ENCODE assay signal across 1 cellular context in the genomic region with DNA sequence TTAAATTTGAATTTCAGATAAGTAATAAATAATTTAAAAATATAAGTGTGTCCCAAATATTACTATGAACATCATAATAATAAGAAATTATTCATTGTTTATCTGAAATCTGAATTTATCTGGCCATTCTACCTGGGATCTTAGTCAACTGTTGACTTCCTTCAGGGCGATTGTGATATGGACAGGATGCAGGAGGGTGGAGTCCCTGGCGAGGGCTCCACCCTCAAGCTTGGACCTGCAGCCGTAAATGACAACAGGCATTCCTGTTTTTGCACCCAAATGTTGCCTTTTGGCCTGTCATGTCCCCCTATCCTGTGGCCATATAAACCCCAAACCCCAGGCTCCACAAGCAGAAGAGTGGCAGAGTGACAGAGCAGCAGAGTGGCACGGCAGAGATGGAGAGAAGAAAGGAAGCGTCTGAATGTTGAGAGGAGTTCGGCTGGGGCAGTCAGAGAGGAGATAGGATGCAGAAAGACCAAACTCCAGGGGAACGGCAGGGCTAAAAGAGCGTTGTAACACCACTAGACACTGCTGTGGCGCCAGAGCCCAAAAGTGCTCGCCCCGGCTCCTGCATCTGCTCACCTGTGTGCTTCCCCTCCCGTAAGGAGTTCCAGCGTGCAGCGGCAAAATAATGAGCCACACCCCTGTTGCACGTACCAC.
TF ChIP-seq lines count a peak whose summit lies in the region.

No MANE protein-coding gene starts in this region.

TF ChIP-seq in HepG2, 621 proteins besides CTCF, POLR2A, EP300 and RAD21:
- no peak for TF ChIP-seq SP4 (CRISPR knock-in tag; IDR thresholded peaks at IDR 0.05)
- TF ChIP-seq ZNF839 (CRISPR knock-in tag; IDR thresholded peaks at IDR 0.05; ENCODE audit: borderline replicate concordance), result no peak
- no peak for TF ChIP-seq ZNF431 (CRISPR knock-in tag; IDR thresholded peaks at IDR 0.05; ENCODE audit: borderline replicate concordance, low read depth)
- no peak for TF ChIP-seq NFIC (IDR thresholded peaks at IDR 0.05; ENCODE audit: low read length)
- TF ChIP-seq RORA (CRISPR knock-in tag; IDR thresholded peaks at IDR 0.05), result no peak
- no peak for TF ChIP-seq NFE2L1 (CRISPR knock-in tag; IDR thresholded peaks at IDR 0.05; ENCODE audit: borderline replicate concordance)
- TF ChIP-seq, protein P1, sequence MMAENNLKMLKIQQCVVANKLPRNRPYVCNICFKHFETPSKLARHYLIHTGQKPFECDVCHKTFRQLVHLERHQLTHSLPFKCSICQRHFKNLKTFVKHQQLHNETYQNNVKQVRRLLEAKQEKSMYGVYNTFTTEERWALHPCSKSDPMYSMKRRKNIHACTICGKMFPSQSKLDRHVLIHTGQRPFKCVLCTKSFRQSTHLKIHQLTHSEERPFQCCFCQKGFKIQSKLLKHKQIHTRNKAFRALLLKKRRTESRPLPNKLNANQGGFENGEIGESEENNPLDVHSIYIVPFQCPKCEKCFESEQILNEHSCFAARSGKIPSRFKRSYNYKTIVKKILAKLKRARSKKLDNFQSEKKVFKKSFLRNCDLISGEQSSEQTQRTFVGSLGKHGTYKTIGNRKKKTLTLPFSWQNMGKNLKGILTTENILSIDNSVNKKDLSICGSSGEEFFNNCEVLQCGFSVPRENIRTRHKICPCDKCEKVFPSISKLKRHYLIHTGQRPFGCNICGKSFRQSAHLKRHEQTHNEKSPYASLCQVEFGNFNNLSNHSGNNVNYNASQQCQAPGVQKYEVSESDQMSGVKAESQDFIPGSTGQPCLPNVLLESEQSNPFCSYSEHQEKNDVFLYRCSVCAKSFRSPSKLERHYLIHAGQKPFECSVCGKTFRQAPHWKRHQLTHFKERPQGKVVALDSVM (CRISPR knock-in tag; IDR thresholded peaks at IDR 0.05), result no peak
- TF ChIP-seq, protein P2, sequence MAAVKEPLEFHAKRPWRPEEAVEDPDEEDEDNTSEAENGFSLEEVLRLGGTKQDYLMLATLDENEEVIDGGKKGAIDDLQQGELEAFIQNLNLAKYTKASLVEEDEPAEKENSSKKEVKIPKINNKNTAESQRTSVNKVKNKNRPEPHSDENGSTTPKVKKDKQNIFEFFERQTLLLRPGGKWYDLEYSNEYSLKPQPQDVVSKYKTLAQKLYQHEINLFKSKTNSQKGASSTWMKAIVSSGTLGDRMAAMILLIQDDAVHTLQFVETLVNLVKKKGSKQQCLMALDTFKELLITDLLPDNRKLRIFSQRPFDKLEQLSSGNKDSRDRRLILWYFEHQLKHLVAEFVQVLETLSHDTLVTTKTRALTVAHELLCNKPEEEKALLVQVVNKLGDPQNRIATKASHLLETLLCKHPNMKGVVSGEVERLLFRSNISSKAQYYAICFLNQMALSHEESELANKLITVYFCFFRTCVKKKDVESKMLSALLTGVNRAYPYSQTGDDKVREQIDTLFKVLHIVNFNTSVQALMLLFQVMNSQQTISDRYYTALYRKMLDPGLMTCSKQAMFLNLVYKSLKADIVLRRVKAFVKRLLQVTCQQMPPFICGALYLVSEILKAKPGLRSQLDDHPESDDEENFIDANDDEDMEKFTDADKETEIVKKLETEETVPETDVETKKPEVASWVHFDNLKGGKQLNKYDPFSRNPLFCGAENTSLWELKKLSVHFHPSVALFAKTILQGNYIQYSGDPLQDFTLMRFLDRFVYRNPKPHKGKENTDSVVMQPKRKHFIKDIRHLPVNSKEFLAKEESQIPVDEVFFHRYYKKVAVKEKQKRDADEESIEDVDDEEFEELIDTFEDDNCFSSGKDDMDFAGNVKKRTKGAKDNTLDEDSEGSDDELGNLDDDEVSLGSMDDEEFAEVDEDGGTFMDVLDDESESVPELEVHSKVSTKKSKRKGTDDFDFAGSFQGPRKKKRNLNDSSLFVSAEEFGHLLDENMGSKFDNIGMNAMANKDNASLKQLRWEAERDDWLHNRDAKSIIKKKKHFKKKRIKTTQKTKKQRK (IDR thresholded peaks at IDR 0.05; ENCODE audit: low read length), result no peak
- TF ChIP-seq, protein P3, sequence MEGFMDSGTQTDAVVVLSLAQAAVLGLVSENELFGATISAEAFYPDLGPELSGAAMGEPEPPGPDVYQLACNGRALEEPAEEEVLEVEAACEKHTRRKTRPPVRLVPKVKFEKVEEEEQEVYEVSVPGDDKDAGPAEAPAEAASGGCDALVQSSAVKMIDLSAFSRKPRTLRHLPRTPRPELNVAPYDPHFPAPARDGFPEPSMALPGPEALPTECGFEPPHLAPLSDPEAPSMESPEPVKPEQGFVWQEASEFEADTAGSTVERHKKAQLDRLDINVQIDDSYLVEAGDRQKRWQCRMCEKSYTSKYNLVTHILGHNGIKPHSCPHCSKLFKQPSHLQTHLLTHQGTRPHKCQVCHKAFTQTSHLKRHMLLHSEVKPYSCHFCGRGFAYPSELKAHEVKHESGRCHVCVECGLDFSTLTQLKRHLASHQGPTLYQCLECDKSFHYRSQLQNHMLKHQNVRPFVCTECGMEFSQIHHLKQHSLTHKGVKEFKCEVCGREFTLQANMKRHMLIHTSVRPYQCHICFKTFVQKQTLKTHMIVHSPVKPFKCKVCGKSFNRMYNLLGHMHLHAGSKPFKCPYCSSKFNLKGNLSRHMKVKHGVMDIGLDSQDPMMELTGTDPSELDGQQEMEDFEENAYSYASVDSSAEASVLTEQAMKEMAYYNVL (CRISPR knock-in tag; IDR thresholded peaks at IDR 0.05; ENCODE audit: borderline replicate concordance), result no peak
- TF ChIP-seq, protein P4, sequence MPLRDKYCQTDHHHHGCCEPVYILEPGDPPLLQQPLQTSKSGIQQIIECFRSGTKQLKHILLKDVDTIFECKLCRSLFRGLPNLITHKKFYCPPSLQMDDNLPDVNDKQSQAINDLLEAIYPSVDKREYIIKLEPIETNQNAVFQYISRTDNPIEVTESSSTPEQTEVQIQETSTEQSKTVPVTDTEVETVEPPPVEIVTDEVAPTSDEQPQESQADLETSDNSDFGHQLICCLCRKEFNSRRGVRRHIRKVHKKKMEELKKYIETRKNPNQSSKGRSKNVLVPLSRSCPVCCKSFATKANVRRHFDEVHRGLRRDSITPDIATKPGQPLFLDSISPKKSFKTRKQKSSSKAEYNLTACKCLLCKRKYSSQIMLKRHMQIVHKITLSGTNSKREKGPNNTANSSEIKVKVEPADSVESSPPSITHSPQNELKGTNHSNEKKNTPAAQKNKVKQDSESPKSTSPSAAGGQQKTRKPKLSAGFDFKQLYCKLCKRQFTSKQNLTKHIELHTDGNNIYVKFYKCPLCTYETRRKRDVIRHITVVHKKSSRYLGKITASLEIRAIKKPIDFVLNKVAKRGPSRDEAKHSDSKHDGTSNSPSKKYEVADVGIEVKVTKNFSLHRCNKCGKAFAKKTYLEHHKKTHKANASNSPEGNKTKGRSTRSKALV (CRISPR knock-in tag; IDR thresholded peaks at IDR 0.05), result no peak
- no peak for TF ChIP-seq IKZF1 (IDR thresholded peaks at IDR 0.05)
- TF ChIP-seq PHF5A (CRISPR knock-in tag; IDR thresholded peaks at IDR 0.05; ENCODE audit: low read depth, unreplicated experiment), result no peak
- TF ChIP-seq JARID2 (CRISPR knock-in tag; IDR thresholded peaks at IDR 0.05; ENCODE audit: insufficient replicate concordance), result no peak
- no peak for TF ChIP-seq AHR (CRISPR knock-in tag; IDR thresholded peaks at IDR 0.05)
- no peak for TF ChIP-seq MED8 (CRISPR knock-in tag; IDR thresholded peaks at IDR 0.05; ENCODE audit: insufficient replicate concordance)
- TF ChIP-seq, protein P5, sequence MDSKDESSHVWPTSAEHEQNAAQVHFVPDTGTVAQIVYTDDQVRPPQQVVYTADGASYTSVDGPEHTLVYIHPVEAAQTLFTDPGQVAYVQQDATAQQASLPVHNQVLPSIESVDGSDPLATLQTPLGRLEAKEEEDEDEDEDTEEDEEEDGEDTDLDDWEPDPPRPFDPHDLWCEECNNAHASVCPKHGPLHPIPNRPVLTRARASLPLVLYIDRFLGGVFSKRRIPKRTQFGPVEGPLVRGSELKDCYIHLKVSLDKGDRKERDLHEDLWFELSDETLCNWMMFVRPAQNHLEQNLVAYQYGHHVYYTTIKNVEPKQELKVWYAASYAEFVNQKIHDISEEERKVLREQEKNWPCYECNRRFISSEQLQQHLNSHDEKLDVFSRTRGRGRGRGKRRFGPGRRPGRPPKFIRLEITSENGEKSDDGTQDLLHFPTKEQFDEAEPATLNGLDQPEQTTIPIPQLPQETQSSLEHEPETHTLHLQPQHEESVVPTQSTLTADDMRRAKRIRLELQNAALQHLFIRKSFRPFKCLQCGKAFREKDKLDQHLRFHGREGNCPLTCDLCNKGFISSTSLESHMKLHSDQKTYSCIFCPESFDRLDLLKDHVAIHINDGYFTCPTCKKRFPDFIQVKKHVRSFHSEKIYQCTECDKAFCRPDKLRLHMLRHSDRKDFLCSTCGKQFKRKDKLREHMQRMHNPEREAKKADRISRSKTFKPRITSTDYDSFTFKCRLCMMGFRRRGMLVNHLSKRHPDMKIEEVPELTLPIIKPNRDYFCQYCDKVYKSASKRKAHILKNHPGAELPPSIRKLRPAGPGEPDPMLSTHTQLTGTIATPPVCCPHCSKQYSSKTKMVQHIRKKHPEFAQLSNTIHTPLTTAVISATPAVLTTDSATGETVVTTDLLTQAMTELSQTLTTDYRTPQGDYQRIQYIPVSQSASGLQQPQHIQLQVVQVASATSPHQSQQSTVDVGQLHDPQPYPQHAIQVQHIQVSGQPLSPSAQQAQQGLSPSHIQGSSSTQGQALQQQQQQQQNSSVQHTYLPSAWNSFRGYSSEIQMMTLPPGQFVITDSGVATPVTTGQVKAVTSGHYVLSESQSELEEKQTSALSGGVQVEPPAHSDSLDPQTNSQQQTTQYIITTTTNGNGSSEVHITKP (CRISPR knock-in tag; IDR thresholded peaks at IDR 0.05; ENCODE audit: low read depth), result no peak
- TF ChIP-seq TAF15 (IDR thresholded peaks at IDR 0.05; ENCODE audit: low read depth, low read length, poor library complexity, severe bottlenecking), result no peak
TF ChIP-seq in HepG2: peak in this region for 0.
